9 cellular contexts compared by ENCODE assay signal in genomic region chr19:38682872-38683392, GRCh38. TPM values are rescaled to one million over a fixed set of nuclear protein-coding genes. Genes with fewer than 3 reads are reported as not detected.
DNase-seq lines count a peak whose midpoint lies in the region; ATAC-seq and TF ChIP-seq lines count a peak whose summit lies in the region.
"Had no signal": no experiment of that assay in that cellular context is flagged by ENCODE, and none has a peak within 500 bp of the region (broad histone marks: within the 10 kb centered on the region; RNA-seq: fewer than 3 reads in every experiment).

No MANE protein-coding gene starts in this region.

- H3K27ac Mint-ChIP-seq in activated CD8-positive, alpha-beta memory T cell treated with anti-CD3 and anti-CD28 coated beads, Interleukin-2, amount 10 ng/mL, durations not matched to agents 7 days and 5 days = peak overlapping the region; percentile 92
- peak overlapping the region; percentile 99 for H3K27ac Mint-ChIP-seq in chondrocyte (ENCODE audit: unreplicated experiment)

- H3K4me3 ChIP-seq in mesodermal cell (ENCODE audit: extremely low read depth, insufficient read depth, low read length, poor library complexity, severe bottlenecking) (no peak overlapping the region), upper lobe of left lung (no peak overlapping the region)

- ATAC-seq in activated CD8-positive, alpha-beta memory T cell treated with anti-CD3 and anti-CD28 coated beads, Interleukin-2, amount 10 ng/mL, durations not matched to agents 7 days and 5 days = no peak
- ATAC-seq in upper lobe of left lung (ENCODE audit: low FRiP score in 2 of 2) (no peak), GM18519 (IDR thresholded peaks at IDR 0.05; ENCODE audit: low FRiP score, unreplicated experiment) (no peak), HG03378 (IDR thresholded peaks at IDR 0.05; ENCODE audit: unreplicated experiment) (no peak)

- TF ChIP-seq EP300 in upper lobe of left lung (IDR thresholded peaks at IDR 0.05) = no peak

- 66 to 79% methylated on average over 6 of the region's 7 CpGs for whole genome bisulfite sequencing in mesodermal cell (ENCODE audit: insufficient coverage in 2 of 2), 2 experiments
- 73 to 84% methylated on average over 6 to 7 of the region's 7 CpGs for WGBS in upper lobe of left lung, 2 donors

- H3K4me1 ChIP-seq in mesodermal cell (ENCODE audit: control insufficient read depth, insufficient read depth, low read length, poor library complexity, severe bottlenecking) (peaks cover 70% of the 10 kb centered on the region), upper lobe of left lung (peaks cover 96 to 100% (median 97%) of the 10 kb centered on the region in 4 donors)

- peaks cover 98% of the 10 kb centered on the region for H3K4me1 Mint-ChIP-seq in activated CD8-positive, alpha-beta memory T cell treated with anti-CD3 and anti-CD28 coated beads, Interleukin-2, amount 10 ng/mL, durations not matched to agents 7 days and 5 days
- peaks cover 92% of the 10 kb centered on the region for H3K4me1 Mint-ChIP-seq in chondrocyte (ENCODE audit: low read depth)

- peaks cover 37% of the 10 kb centered on the region for H3K36me3 Mint-ChIP-seq in activated CD8-positive, alpha-beta memory T cell treated with anti-CD3 and anti-CD28 coated beads, Interleukin-2, amount 10 ng/mL, durations not matched to agents 7 days and 5 days
- H3K36me3 Mint-ChIP-seq in chondrocyte (ENCODE audit: low read depth) = peaks cover 29% of the 10 kb centered on the region

- peaks cover 4% of the 10 kb centered on the region for H3K9me3 Mint-ChIP-seq in activated CD8-positive, alpha-beta memory T cell treated with anti-CD3 and anti-CD28 coated beads, Interleukin-2, amount 10 ng/mL, durations not matched to agents 7 days and 5 days (ENCODE audit: low read depth)
- H3K9me3 Mint-ChIP-seq in chondrocyte (ENCODE audit: low read depth) = peaks cover 2% of the 10 kb centered on the region

- H3K4me3 Mint-ChIP-seq in activated CD8-positive, alpha-beta memory T cell treated with anti-CD3 and anti-CD28 coated beads, Interleukin-2, amount 10 ng/mL, durations not matched to agents 7 days and 5 days = no peak overlapping the region
- no peak overlapping the region for H3K4me3 Mint-ChIP-seq in chondrocyte (ENCODE audit: unreplicated experiment)

- no peak for DNase-seq in activated CD8-positive, alpha-beta memory T cell treated with anti-CD3 and anti-CD28 coated beads, Interleukin-2, amount 10 ng/mL, durations not matched to agents 7 days and 5 days
- no peak for DNase-seq in activated CD8-positive, alpha-beta memory T cell treated with anti-CD3 and anti-CD28 coated beads, Interleukin-2, amount 50 U/mL, for 4 hours
- DNase-seq in chondrocyte (ENCODE audit: low spot score) (no peak), upper lobe of left lung (no peak), NCI-H146 treated with DMSO at 0.1 percent for 48 hours (lab: John Stamatoyannopoulos, UW; ENCODE audit: unreplicated experiment) (no peak)
- DNase-seq: Karpas-422 had no signal

- no peak for TF ChIP-seq CTCF in chondrocyte (IDR thresholded peaks at IDR 0.05)
- TF ChIP-seq CTCF in upper lobe of left lung (IDR thresholded peaks at IDR 0.05) = no peak

- CTCF ChIA-PET in activated CD8-positive, alpha-beta memory T cell treated with anti-CD3 and anti-CD28 coated beads, Interleukin-2, amount 10 ng/mL, durations not matched to agents 7 days and 5 days (lab: Charles Lee) = interaction anchor here (0.8 to 1.4 kb wide), 6 partner anchors 11 to 280 kb away, joined by 3 to 7 read pairs (median 4); partner anchors contain the start of genes ACTN4 and FAM98C

- TF ChIP-seq POLR2A in upper lobe of left lung (IDR thresholded peaks at IDR 0.05) = no peak

- H3K9me3 ChIP-seq in mesodermal cell (ENCODE audit: control insufficient read depth, low read length) = no peaks in the 10 kb centered on the region
- H3K9me3 ChIP-seq in upper lobe of left lung = no peaks in the 10 kb centered on the region

- H3K27ac ChIP-seq in mesodermal cell (ENCODE audit: low read depth, low read length, severe bottlenecking) = peak overlapping the region; percentile 91
- peak overlapping the region; percentile 92 to 96 (median 93) for H3K27ac ChIP-seq in upper lobe of left lung

- no peaks in the 10 kb centered on the region for H3K27me3 Mint-ChIP-seq in activated CD8-positive, alpha-beta memory T cell treated with anti-CD3 and anti-CD28 coated beads, Interleukin-2, amount 10 ng/mL, durations not matched to agents 7 days and 5 days
- H3K27me3 Mint-ChIP-seq in chondrocyte (ENCODE audit: low read depth) = no peaks in the 10 kb centered on the region

- no peaks in the 10 kb centered on the region for H3K27me3 ChIP-seq in upper lobe of left lung

- H3K36me3 ChIP-seq in mesodermal cell (ENCODE audit: control insufficient read depth, insufficient read depth, low read length) (peaks cover 68% of the 10 kb centered on the region), upper lobe of left lung (peaks cover 0 to 5% (median 0%) of the 10 kb centered on the region in 4 donors)

RNA-seq across cellular contexts. Expression of gene ACTN4, which starts 35.5 kb away (rescaled TPM):
- total RNA-seq in activated CD8-positive, alpha-beta memory T cell treated with anti-CD3 and anti-CD28 coated beads, Interleukin-2, amount 10 ng/mL, durations not matched to agents 7 days and 5 days = 100 to 1,000 TPM; 413 to 433 TPM
- total RNA-seq in chondrocyte (641 to 921 TPM (median 917 TPM) in 3 replicates), upper lobe of left lung (100 to 1,000 TPM; 162 to 636 (median 512) TPM)
- polyA plus RNA-seq in mesodermal cell (2013, experiment 1 of 2) = 478 TPM
- 340 TPM for polyA plus RNA-seq in mesodermal cell (2013, experiment 2 of 2)
